ENCODE assay signal across 18 cellular contexts in genomic region chr14:30077946-30078345, GRCh38.
A peak's percentile ranks its signal among the peaks of the same experiment; 100 is the strongest.
DNase-seq lines count a peak whose midpoint lies in the region; TF ChIP-seq lines count a peak whose summit lies in the region.
"Had no signal": no experiment of that assay in that cellular context is flagged by ENCODE, and none has a peak within 500 bp of the region (broad histone marks: within the 10 kb centered on the region; RNA-seq: fewer than 3 reads in every experiment).

No MANE protein-coding gene starts in this region.

- H3K4me3 ChIP-seq in adipocyte (ENCODE audit: low read length) (no peak overlapping the region), foreskin fibroblast (ENCODE audit: low read depth in 1 of 2, low read length in 2 of 2) (no peak overlapping the region), ovary (no peak overlapping the region)
- H3K4me3 ChIP-seq: SJCRH30 had no signal

- no peak for TF ChIP-seq POLR2A in ovary (IDR thresholded peaks at IDR 0.05)

- no peak overlapping the region for H3K27ac ChIP-seq in ovary
- H3K27ac ChIP-seq: KMS-11, SJCRH30 had no signal

- TF ChIP-seq CTCF in foreskin fibroblast (IDR thresholded peaks at IDR 0.05; ENCODE audit: low read depth, low read length): no peak
- TF ChIP-seq CTCF in ovary (IDR thresholded peaks at IDR 0.05): no peak

- H3K36me3 ChIP-seq in adipocyte (ENCODE audit: control insufficient read depth, insufficient read depth, low read length, severe bottlenecking) (no peaks in the 10 kb centered on the region), ovary (no peaks in the 10 kb centered on the region)
- H3K36me3 ChIP-seq: BE2C, SJCRH30 had no signal

- 75 to 76% (median 76%) methylated on average over 2 of the region's 2 CpGs for WGBS in ovary, 3 donors

- DNase-seq in AG20443 (ENCODE audit: low spot score) (peak; percentile 64), adipocyte (ENCODE audit: low read depth) (peak; percentile 71), foreskin fibroblast (peak; percentile 5 to 54), mucosa of gallbladder (ENCODE audit: low spot score) (no peak), ovary (no peak), SHP77 treated with DMSO at 0.1 percent for 48 hours (lab: John Stamatoyannopoulos, UW) (no peak), COLO829 (ENCODE audit: low spot score) (no peak)
- DNase-seq: BE2C; CD4-positive, alpha-beta T cell; EL; HFFc6; NCI-H1417 treated with DMSO at 0.1 percent for 48 hours; NCI-H187 treated with DMSO at 0.1 percent for 48 hours; NCI-H226; NCI-H524; PC-3; SJCRH30 had no signal

- intact Hi-C loops in ovary (cut with DNase I): no loop called here

- H3K4me1 ChIP-seq in adipocyte (ENCODE audit: control insufficient read depth, insufficient read depth, low read length) (no peaks in the 10 kb centered on the region), ovary (ENCODE audit: insufficient read depth) (no peaks in the 10 kb centered on the region)
- H3K4me1 ChIP-seq: BE2C, SJCRH30 had no signal

- no peak overlapping the region for H3K9ac ChIP-seq in adipocyte (ENCODE audit: low read length)
- H3K9ac ChIP-seq: KMS-11 had no signal

- H3K27me3 ChIP-seq in adipocyte (replicated peaks; ENCODE audit: control insufficient read depth, insufficient read depth, low read length) (no peaks in the 10 kb centered on the region), ovary (no peaks in the 10 kb centered on the region)
- H3K27me3 ChIP-seq: BE2C had no signal

- H3K9me3 ChIP-seq in adipocyte (ENCODE audit: control insufficient read depth, low read length) (no peaks in the 10 kb centered on the region), ovary (no peaks in the 10 kb centered on the region)
- H3K9me3 ChIP-seq: BE2C, SJCRH30 had no signal

- no peak for TF ChIP-seq EP300 in ovary (IDR thresholded peaks at IDR 0.05)

Comparison
In these comparisons a context has a peak if more than half of its experiments do, and no peak if none do; other contexts are left out.
1. DNase-seq: peak in AG20443 (single experiment), adipocyte (single experiment) and foreskin fibroblast (2 of 2); none in mucosa of gallbladder (single experiment), ovary (0 of 5), SHP77 treated with DMSO at 0.1 percent for 48 hours (single experiment) and COLO829 (single experiment).